ENCODE assay signal across 20 cellular contexts in genomic region chr14:74503256-74503972, GRCh38. TPM values are rescaled to one million over a fixed set of nuclear protein-coding genes. Genes with fewer than 3 reads are reported as not detected.
DNase-seq lines count a peak whose midpoint lies in the region; ATAC-seq and TF ChIP-seq lines count a peak whose summit lies in the region.
"Had no signal": no experiment of that assay in that cellular context is flagged by ENCODE, and none has a peak within 500 bp of the region (broad histone marks: within the 10 kb centered on the region; RNA-seq: fewer than 3 reads in every experiment).

No MANE protein-coding gene starts in this region.

- H4K20me1 ChIP-seq in BLaER1 (no peaks in the 10 kb centered on the region), PC-3 (ENCODE audit: low read length) (no peaks in the 10 kb centered on the region)

- H3K9ac ChIP-seq in BLaER1: peak overlapping the region; percentile 87; the same call in 1 of the 2 replicates
- no peak overlapping the region for H3K9ac ChIP-seq in PC-3 (ENCODE audit: low read length)

- DNase-seq in ascending aorta (ENCODE audit: low spot score in 2 of 2) (peak in 1 of 2 donors; percentile 63), PC-3 (no peak), NCI-H748 treated with DMSO at 0.1 percent for 48 hours (lab: John Stamatoyannopoulos, UW) (no peak)
- DNase-seq in stimulated activated CD8-positive, alpha-beta memory T cell treated with anti-CD3 and anti-CD28 coated beads, Interleukin-4, amount 100 ng/mL, for 48 hours: peak; percentile 18
- DNase-seq in effector CD4-positive, alpha-beta T cell: no peak
- DNase-seq: ACHN; AML-193; Caco-2; CD4-positive, CD25-positive, alpha-beta regulatory T cell; MM.1S; NCI-H1092; NCI-H1436 treated with DMSO at 0.1 percent for 48 hours; NCI-H2029 treated with DMSO at 0.1 percent for 48 hours; NCI-H2171 treated with DMSO at 0.1 percent for 48 hours; NCI-H510A; NCI-H774; OCI-M1 had no signal

- H3K36me3 ChIP-seq in BLaER1 (peaks cover 41% of the 10 kb centered on the region), HEK293 (ENCODE audit: control insufficient read depth in 2 of 2, insufficient read depth in 1 of 2, low read length in 2 of 2) (no peaks in the 10 kb centered on the region), ascending aorta (peaks cover 79 to 93% of the 10 kb centered on the region in 2 donors), PC-3 (ENCODE audit: low read depth, low read length) (no peaks in the 10 kb centered on the region)

- peak overlapping the region; percentile 22 for H3K4me2 ChIP-seq in BLaER1
- H3K4me2 ChIP-seq in PC-3 (ENCODE audit: low read length): no peak overlapping the region

- H3K4me3 ChIP-seq in BLaER1 (no peak overlapping the region), HEK293 (ENCODE audit: low read depth, low read length) (no peak overlapping the region), ascending aorta (no peak overlapping the region), PC-3 (ENCODE audit: low read length) (no peak overlapping the region)

- BruUV-seq in PC-3 (replicated peaks; lab: Mats Ljungman, UMichigan): no TSS peak

- TF ChIP-seq CTCF in HEK293 (tag by site-specific recombination; IDR thresholded peaks at IDR 0.05): no peak
- TF ChIP-seq CTCF in ascending aorta (IDR thresholded peaks at IDR 0.05): no peak
- no peak for TF ChIP-seq CTCF in PC-3 (conservative IDR thresholded peaks at IDR 0.05; ENCODE audit: low read depth, low read length)

- H3K27me3 ChIP-seq in BLaER1 (no peaks in the 10 kb centered on the region), ascending aorta (no peaks in the 10 kb centered on the region), PC-3 (ENCODE audit: low read length) (no peaks in the 10 kb centered on the region)

- no peaks in the 10 kb centered on the region for H3K9me2 ChIP-seq in PC-3 (replicated peaks; ENCODE audit: low read length)

- H3K9me3 ChIP-seq in BLaER1 (no peaks in the 10 kb centered on the region), HEK293 (ENCODE audit: control insufficient read depth, insufficient read depth, low read depth, low read length) (no peaks in the 10 kb centered on the region), ascending aorta (no peaks in the 10 kb centered on the region), PC-3 (ENCODE audit: low read length) (no peaks in the 10 kb centered on the region)
- H3K9me3 ChIP-seq: Caco-2 had no signal

- no peak overlapping the region for H2AFZ ChIP-seq in PC-3 (ENCODE audit: low read length)

- ATAC-seq in PC-3: no peak

- intact Hi-C loops in ascending aorta (cut with DNase I): no loop called here
- intact Hi-C loops in PC-3 (cut with micrococcal nuclease): loop anchor here (5.0 kb wide), 1 partner anchor 209 kb away; the partner anchor contains the start of genes AREL1 and FCF1

- POLR2A ChIA-PET in HEK293 (lab: Yijun Ruan, JAX): interaction anchor here (1.5 kb wide), 1 partner anchor 10 kb away, joined by 5 read pairs; the partner anchor contains the start of genes ISCA2 and NPC2
- POLR2A ChIA-PET in PC-3 (lab: Charles Lee; ENCODE audit: unreplicated experiment): no interaction called here

- CTCF ChIA-PET in HEK293 (lab: Yijun Ruan, JAX) (interaction anchor here (0.6 kb wide), 1 partner anchor 66 kb away, joined by 3 read pairs; no protein-coding TSS in a partner anchor), PC-3 (lab: Charles Lee) (interaction anchor here (2.0 kb wide), 1 partner anchor 106 kb away, joined by 8 read pairs; no protein-coding TSS in a partner anchor)

- peak overlapping the region; percentile 96 for H3K27ac ChIP-seq in BLaER1
- no peak overlapping the region for H3K27ac ChIP-seq in HEK293 (ENCODE audit: extremely low read depth, low read depth, low read length)
- peak overlapping the region; percentile 37 to 55 for H3K27ac ChIP-seq in ascending aorta
- H3K27ac ChIP-seq in PC-3 (ENCODE audit: low read length): no peak overlapping the region
- H3K27ac ChIP-seq: HL-60 had no signal

- H3K79me2 ChIP-seq in PC-3 (ENCODE audit: low read length): no peaks in the 10 kb centered on the region

- H3K4me1 ChIP-seq in BLaER1 (peaks cover 70% of the 10 kb centered on the region), HEK293 (ENCODE audit: control insufficient read depth, insufficient read depth, low read length) (no peaks in the 10 kb centered on the region), ascending aorta (no peaks in the 10 kb centered on the region), PC-3 (ENCODE audit: insufficient read depth, low read length) (no peaks in the 10 kb centered on the region)
- H3K4me1 ChIP-seq: Caco-2 had no signal

- H3F3A ChIP-seq in PC-3 (ENCODE audit: low read length, unreplicated experiment): no peaks in the 10 kb centered on the region

TF ChIP-seq in HEK293, 187 proteins besides CTCF, POLR2A, EP300 and RAD21:
- no peak for TF ChIP-seq ZNF645 (tag by site-specific recombination; IDR thresholded peaks at IDR 0.05)
- no peak for TF ChIP-seq ZNF692 (tag by site-specific recombination; IDR thresholded peaks at IDR 0.05)
- TF ChIP-seq ZNF223 (tag by site-specific recombination; IDR thresholded peaks at IDR 0.05): no peak
- TF ChIP-seq ZFHX2 (tag by site-specific recombination; conservative IDR thresholded peaks at IDR 0.05): 0 out of 2 replicates have a peak, but pooled peaks have one; percentile 25
TF ChIP-seq in HEK293: peak in this region for 1.

RNA-seq across cellular contexts. Expression of gene ISCA2, which starts 9.8 kb away (rescaled TPM):
- 10.0 TPM for total RNA-seq in ascending aorta
- total RNA-seq in PC-3 (2014; rRNA removed): 30.1 and 32.3 TPM in 2 replicates

RNA-seq across cellular contexts. Expression of gene NPC2, which starts 10.3 kb away (rescaled TPM):
- total RNA-seq in ascending aorta: 324 TPM
- total RNA-seq in PC-3 (2014; rRNA removed): 138 and 195 TPM in 2 replicates

Comparison
In these comparisons a context has a peak if more than half of its experiments do, and no peak if none do; other contexts are left out.
1. H3K27ac ChIP-seq: peak in BLaER1 (single experiment) and ascending aorta (2 of 2); none in HEK293 (single experiment) and PC-3 (single experiment).